ENCODE assay signal across 30 cellular contexts in the genomic region with DNA sequence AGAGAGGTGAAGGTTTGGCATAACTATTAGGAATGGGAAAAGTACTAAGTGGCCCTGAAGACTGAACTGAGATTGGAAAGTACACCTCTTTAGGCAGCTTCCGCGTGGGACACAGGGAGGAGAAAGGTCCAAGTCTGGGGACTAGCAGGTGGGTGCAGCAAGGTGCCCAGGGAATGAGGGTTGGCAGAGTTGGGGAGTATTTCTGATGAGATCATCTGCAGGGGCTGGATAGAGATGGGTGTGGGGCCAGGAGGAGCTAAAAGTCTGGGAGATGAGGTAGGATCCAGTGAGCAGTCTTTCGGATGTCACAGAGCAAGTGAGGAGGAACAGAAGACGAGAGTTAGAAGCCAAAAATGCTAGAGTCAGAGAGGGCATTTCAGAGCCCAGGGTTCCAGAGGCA. TPM values are rescaled to one million over a fixed set of nuclear protein-coding genes. Genes with fewer than 3 reads are reported as not detected.
"Had no signal": no experiment of that assay in that cellular context is flagged by ENCODE, and none has a peak within 500 bp of the region (broad histone marks: within the 10 kb centered on the region; RNA-seq: fewer than 3 reads in every experiment).

No MANE protein-coding gene starts in this region.

- DNase-seq: activated B cell treated with CpG ODN at 0.5 μM for 24 hours; activated CD4-positive, alpha-beta T cell treated with anti-CD3 and anti-CD28 coated beads for 48 hours; activated CD4-positive, alpha-beta T cell treated with anti-CD3 and anti-CD28 coated beads, Interleukin-2, amount 50 U/mL, for 1 hour; activated CD4-positive, alpha-beta T cell treated with anti-CD3 and anti-CD28 coated beads, Interleukin-2, amount 50 U/mL, for 48 hours; activated CD8-positive, alpha-beta memory T cell treated with anti-CD3 and anti-CD28 coated beads for 24 hours; activated CD8-positive, alpha-beta T cell treated with anti-CD3 and anti-CD28 coated beads for 36 hours; activated effector memory CD4-positive, alpha-beta T cell treated with Interleukin-2 at 50 U/mL for 16 hours; activated gamma-delta T cell treated with Interleukin-2 at 50 U/mL for 16 hours; activated naive CD4-positive, alpha-beta T cell treated with anti-CD3 and anti-CD28 coated beads, Interleukin-2, amount 50 U/mL, for 16 hours; activated naive CD4-positive, alpha-beta T cell treated with Interleukin-2 at 50 U/mL for 16 hours; activated T-cell treated with anti-CD3 and anti-CD28 coated beads, Interleukin-2, amount 50 U/mL, for 4 hours; central memory CD4-positive, alpha-beta T cell; cerebellar nuclear complex; colonic mucosa; dorsolateral prefrontal cortex; effector CD4-positive, alpha-beta T cell; effector memory CD8-positive, alpha-beta T cell; erythroblast; foreskin keratinocyte; gastrocnemius medialis; T-helper 1 cell; T-helper 17 cell; T1000; WERI-Rb-1 had no signal

- ATAC-seq: activated CD4-positive, CD25-positive, alpha-beta regulatory T cell treated with anti-CD3 and anti-CD28 coated beads, Interleukin-2, amount 50 U/mL, for 24 hours; activated CD8-positive, alpha-beta T cell treated with anti-CD3 and anti-CD28 coated beads for 36 hours; activated T-cell treated with anti-CD3 and anti-CD28 coated beads, Interleukin-2, amount 50 U/mL, for 4 hours; activated T-helper 17 cell treated with anti-CD3 and anti-CD28 coated beads, Interleukin-2, amount 50 U/mL, for 72 hours; effector memory CD8-positive, alpha-beta T cell; foreskin keratinocyte; gastrocnemius medialis; T-helper 17 cell had no signal

- H3K4me3 ChIP-seq: ascending aorta, breast epithelium, cardiac muscle cell, colonic mucosa, dorsolateral prefrontal cortex, esophagus muscularis mucosa, gastrocnemius medialis had no signal

- H3K36me3 ChIP-seq: ascending aorta, breast epithelium, cardiac muscle cell, colonic mucosa, esophagus muscularis mucosa, gastrocnemius medialis had no signal

- H3K9me3 ChIP-seq: ascending aorta, breast epithelium, colonic mucosa, esophagus muscularis mucosa, gastrocnemius medialis had no signal

- H3K27me3 ChIP-seq: ascending aorta, colonic mucosa had no signal

- H3K4me1 ChIP-seq: ascending aorta, breast epithelium, colonic mucosa, esophagus muscularis mucosa, foreskin keratinocyte, gastrocnemius medialis had no signal

- H3K27ac ChIP-seq: ascending aorta, breast epithelium, cardiac muscle cell, colonic mucosa, esophagus muscularis mucosa, foreskin keratinocyte, gastrocnemius medialis had no signal

RNA-seq across cellular contexts. Expression of gene EPHA10, which starts 36.5 kb away (rescaled TPM):
- total RNA-seq: activated CD8-positive, alpha-beta T cell treated with anti-CD3 and anti-CD28 coated beads for 36 hours; cardiac muscle cell; foreskin keratinocyte had no signal
- polyA plus RNA-seq: foreskin keratinocyte had no signal
